3 cellular contexts compared by ENCODE assay signal in the genomic region with DNA sequence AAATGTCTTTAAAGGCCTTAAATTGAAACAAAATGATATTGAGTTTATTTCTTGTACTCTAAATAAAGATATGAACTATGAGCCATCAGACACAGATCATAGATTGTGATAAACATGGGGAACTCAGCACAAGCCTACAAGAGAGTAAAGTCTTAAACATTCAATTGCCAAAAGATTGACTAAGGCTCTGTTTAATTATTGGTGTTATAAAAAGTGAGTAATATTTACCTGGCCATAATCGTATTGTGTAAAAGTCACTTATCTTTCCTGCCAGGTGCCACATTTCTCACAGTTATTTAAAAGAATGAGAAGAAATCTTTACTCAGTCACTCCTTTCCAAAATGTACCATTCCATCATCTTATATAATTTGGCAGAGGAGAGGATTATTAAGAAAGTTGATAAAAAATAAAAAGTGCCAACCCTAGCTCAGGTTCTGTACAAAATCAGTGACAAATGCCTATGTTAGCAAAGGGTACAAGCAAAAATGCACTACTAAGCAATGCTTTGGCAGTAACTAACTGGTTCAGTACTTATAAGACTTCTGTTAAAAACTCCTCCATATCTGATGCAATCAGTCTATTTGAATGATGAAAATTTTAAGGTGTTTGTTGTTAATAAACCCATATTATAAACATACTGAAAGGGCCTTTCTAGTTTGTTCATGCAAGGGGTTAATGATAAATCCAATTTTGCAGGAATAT.
A peak's percentile ranks its signal among the peaks of the same experiment; 100 is the strongest.
TF ChIP-seq lines count a peak whose summit lies in the region.

No MANE protein-coding gene starts in this region.

TF ChIP-seq in liver, 16 proteins besides CTCF, POLR2A, EP300 and RAD21:
- TF ChIP-seq HNF4A (conservative IDR thresholded peaks at IDR 0.05) = peak; percentile 17 to 35
- TF ChIP-seq, protein P1, sequence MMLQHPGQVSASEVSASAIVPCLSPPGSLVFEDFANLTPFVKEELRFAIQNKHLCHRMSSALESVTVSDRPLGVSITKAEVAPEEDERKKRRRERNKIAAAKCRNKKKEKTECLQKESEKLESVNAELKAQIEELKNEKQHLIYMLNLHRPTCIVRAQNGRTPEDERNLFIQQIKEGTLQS (IDR thresholded peaks at IDR 0.05) = no peak

TF ChIP-seq in HepG2, 621 proteins besides CTCF, POLR2A, EP300 and RAD21:
- TF ChIP-seq, protein P2, sequence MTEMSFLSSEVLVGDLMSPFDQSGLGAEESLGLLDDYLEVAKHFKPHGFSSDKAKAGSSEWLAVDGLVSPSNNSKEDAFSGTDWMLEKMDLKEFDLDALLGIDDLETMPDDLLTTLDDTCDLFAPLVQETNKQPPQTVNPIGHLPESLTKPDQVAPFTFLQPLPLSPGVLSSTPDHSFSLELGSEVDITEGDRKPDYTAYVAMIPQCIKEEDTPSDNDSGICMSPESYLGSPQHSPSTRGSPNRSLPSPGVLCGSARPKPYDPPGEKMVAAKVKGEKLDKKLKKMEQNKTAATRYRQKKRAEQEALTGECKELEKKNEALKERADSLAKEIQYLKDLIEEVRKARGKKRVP (CRISPR knock-in tag; IDR thresholded peaks at IDR 0.05) = no peak
- no peak for TF ChIP-seq KLF15 (CRISPR knock-in tag; IDR thresholded peaks at IDR 0.05; ENCODE audit: borderline replicate concordance)
- no peak for TF ChIP-seq RBAK (CRISPR knock-in tag; IDR thresholded peaks at IDR 0.05)
- no peak for TF ChIP-seq ATF2 (CRISPR knock-in tag; IDR thresholded peaks at IDR 0.05)
- TF ChIP-seq REST (IDR thresholded peaks at IDR 0.05; ENCODE audit: borderline replicate concordance in 1 of 2, low read depth in 1 of 2, low read length in 2 of 2) = no peak
- TF ChIP-seq MEIS1 (CRISPR knock-in tag; IDR thresholded peaks at IDR 0.05; ENCODE audit: borderline replicate concordance) = no peak
- TF ChIP-seq ZFP41 (CRISPR knock-in tag; IDR thresholded peaks at IDR 0.05; ENCODE audit: borderline replicate concordance) = no peak
- no peak for TF ChIP-seq ELF4 (CRISPR knock-in tag; IDR thresholded peaks at IDR 0.05; ENCODE audit: borderline replicate concordance)
- TF ChIP-seq ATM (IDR thresholded peaks at IDR 0.05; ENCODE audit: borderline replicate concordance) = no peak
- no peak for TF ChIP-seq CREB1 (IDR thresholded peaks at IDR 0.05)
- no peak for TF ChIP-seq CREB1 (CRISPR knock-in tag; IDR thresholded peaks at IDR 0.05)

TF ChIP-seq in GM23338, 12 proteins besides CTCF, POLR2A, EP300 and RAD21:
- TF ChIP-seq ZNF114 (CRISPR knock-in tag; IDR thresholded peaks at IDR 0.05) (no peak), STAT1 (IDR thresholded peaks at IDR 0.05; ENCODE audit: unreplicated experiment) (no peak), EZH2phosphoT487 (IDR thresholded peaks at IDR 0.05; ENCODE audit: unreplicated experiment) (no peak), NANOG (IDR thresholded peaks at IDR 0.05; ENCODE audit: borderline replicate concordance) (no peak), POLR2AphosphoS5 (IDR thresholded peaks at IDR 0.05; ENCODE audit: low read depth) (no peak), ZNF331 (CRISPR knock-in tag; IDR thresholded peaks at IDR 0.05; ENCODE audit: low read depth) (no peak), EZH2 (IDR thresholded peaks at IDR 0.05; ENCODE audit: low read depth, unreplicated experiment) (no peak), CREB1 (CRISPR knock-in tag; IDR thresholded peaks at IDR 0.05; ENCODE audit: low read depth) (no peak), REST (IDR thresholded peaks at IDR 0.05; ENCODE audit: unreplicated experiment) (no peak), JUNB (IDR thresholded peaks at IDR 0.05; ENCODE audit: unreplicated experiment) (no peak)
- TF ChIP-seq, protein P3, sequence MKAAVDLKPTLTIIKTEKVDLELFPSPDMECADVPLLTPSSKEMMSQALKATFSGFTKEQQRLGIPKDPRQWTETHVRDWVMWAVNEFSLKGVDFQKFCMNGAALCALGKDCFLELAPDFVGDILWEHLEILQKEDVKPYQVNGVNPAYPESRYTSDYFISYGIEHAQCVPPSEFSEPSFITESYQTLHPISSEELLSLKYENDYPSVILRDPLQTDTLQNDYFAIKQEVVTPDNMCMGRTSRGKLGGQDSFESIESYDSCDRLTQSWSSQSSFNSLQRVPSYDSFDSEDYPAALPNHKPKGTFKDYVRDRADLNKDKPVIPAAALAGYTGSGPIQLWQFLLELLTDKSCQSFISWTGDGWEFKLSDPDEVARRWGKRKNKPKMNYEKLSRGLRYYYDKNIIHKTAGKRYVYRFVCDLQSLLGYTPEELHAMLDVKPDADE (IDR thresholded peaks at IDR 0.05) = no peak
- TF ChIP-seq, protein P4, sequence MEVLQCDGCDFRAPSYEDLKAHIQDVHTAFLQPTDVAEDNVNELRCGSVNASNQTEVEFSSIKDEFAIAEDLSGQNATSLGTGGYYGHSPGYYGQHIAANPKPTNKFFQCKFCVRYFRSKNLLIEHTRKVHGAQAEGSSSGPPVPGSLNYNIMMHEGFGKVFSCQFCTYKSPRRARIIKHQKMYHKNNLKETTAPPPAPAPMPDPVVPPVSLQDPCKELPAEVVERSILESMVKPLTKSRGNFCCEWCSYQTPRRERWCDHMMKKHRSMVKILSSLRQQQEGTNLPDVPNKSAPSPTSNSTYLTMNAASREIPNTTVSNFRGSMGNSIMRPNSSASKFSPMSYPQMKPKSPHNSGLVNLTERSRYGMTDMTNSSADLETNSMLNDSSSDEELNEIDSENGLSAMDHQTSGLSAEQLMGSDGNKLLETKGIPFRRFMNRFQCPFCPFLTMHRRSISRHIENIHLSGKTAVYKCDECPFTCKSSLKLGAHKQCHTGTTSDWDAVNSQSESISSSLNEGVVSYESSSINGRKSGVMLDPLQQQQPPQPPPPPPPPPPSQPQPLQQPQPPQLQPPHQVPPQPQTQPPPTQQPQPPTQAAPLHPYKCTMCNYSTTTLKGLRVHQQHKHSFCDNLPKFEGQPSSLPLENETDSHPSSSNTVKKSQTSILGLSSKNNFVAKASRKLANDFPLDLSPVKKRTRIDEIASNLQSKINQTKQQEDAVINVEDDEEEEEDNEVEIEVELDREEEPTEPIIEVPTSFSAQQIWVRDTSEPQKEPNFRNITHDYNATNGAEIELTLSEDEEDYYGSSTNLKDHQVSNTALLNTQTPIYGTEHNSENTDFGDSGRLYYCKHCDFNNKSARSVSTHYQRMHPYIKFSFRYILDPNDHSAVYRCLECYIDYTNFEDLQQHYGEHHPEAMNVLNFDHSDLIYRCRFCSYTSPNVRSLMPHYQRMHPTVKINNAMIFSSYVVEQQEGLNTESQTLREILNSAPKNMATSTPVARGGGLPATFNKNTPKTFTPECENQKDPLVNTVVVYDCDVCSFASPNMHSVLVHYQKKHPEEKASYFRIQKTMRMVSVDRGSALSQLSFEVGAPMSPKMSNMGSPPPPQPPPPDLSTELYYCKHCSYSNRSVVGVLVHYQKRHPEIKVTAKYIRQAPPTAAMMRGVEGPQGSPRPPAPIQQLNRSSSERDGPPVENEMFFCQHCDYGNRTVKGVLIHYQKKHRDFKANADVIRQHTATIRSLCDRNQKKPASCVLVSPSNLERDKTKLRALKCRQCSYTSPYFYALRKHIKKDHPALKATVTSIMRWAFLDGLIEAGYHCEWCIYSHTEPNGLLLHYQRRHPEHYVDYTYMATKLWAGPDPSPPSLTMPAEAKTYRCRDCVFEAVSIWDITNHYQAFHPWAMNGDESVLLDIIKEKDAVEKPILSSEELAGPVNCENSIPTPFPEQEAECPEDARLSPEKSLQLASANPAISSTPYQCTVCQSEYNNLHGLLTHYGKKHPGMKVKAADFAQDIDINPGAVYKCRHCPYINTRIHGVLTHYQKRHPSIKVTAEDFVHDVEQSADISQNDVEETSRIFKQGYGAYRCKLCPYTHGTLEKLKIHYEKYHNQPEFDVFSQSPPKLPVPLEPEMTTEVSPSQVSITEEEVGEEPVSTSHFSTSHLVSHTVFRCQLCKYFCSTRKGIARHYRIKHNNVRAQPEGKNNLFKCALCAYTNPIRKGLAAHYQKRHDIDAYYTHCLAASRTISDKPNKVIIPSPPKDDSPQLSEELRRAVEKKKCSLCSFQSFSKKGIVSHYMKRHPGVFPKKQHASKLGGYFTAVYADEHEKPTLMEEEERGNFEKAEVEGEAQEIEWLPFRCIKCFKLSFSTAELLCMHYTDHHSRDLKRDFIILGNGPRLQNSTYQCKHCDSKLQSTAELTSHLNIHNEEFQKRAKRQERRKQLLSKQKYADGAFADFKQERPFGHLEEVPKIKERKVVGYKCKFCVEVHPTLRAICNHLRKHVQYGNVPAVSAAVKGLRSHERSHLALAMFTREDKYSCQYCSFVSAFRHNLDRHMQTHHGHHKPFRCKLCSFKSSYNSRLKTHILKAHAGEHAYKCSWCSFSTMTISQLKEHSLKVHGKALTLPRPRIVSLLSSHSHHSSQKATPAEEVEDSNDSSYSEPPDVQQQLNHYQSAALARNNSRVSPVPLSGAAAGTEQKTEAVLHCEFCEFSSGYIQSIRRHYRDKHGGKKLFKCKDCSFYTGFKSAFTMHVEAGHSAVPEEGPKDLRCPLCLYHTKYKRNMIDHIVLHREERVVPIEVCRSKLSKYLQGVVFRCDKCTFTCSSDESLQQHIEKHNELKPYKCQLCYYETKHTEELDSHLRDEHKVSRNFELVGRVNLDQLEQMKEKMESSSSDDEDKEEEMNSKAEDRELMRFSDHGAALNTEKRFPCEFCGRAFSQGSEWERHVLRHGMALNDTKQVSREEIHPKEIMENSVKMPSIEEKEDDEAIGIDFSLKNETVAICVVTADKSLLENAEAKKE (CRISPR knock-in tag; IDR thresholded peaks at IDR 0.05) = no peak
